Comparison of ENCODE assay signal across 12 cellular contexts in genomic region chr3:187987919-187988318, GRCh38.
DNase-seq lines count a peak whose midpoint lies in the region; ATAC-seq and TF ChIP-seq lines count a peak whose summit lies in the region.
"Had no signal": no experiment of that assay in that cellular context is flagged by ENCODE, and none has a peak within 500 bp of the region (broad histone marks: within the 10 kb centered on the region; RNA-seq: fewer than 3 reads in every experiment).

No MANE protein-coding gene starts in this region.

- H3K9me3 ChIP-seq in T-helper 17 cell (ENCODE audit: control insufficient read depth, low read length, poor library complexity, severe bottlenecking) = no peaks in the 10 kb centered on the region
- H3K9me3 ChIP-seq: ascending aorta, gastrocnemius medialis, sigmoid colon had no signal

- DNase-seq in T-helper 17 cell (peak in 2 of 3 donors; percentile 11 to 31), activated T-cell treated with anti-CD3 and anti-CD28 coated beads for 24 hours (ENCODE audit: low read depth) (peak; percentile 45), head of caudate nucleus (peak in 23 of 42 donors; percentile 10 to 68 (median 29)), G401 (ENCODE audit: low spot score) (no peak), foreskin keratinocyte (no peak)
- peak; percentile 67 to 75 for DNase-seq in stimulated activated CD8-positive, alpha-beta memory T cell treated with anti-CD3 and anti-CD28 coated beads, Interleukin-7, amount 100 ng/mL, for 4 hours (ENCODE audit: low read depth in 2 of 2)
- DNase-seq: gastrocnemius medialis, NCI-H226, sigmoid colon had no signal

- peak overlapping the region; percentile 70 for H3K4me3 Mint-ChIP-seq in T-helper 17 cell
- H3K4me3 Mint-ChIP-seq: nephron had no signal

- no peaks in the 10 kb centered on the region for H3K36me3 Mint-ChIP-seq in T-helper 17 cell (ENCODE audit: low read depth)

- ATAC-seq in T-helper 17 cell = peak; percentile 89
- no peak for ATAC-seq in GM21737 (IDR thresholded peaks at IDR 0.05; ENCODE audit: unreplicated experiment)
- ATAC-seq in foreskin keratinocyte = no peak
- ATAC-seq: gastrocnemius medialis had no signal

- in situ Hi-C loops in G401 (cut with HindIII; ENCODE audit: low sequenced_read_pairs) = no loop called here

- H3K4me1 ChIP-seq in foreskin keratinocyte = peaks cover 15% of the 10 kb centered on the region
- H3K4me1 ChIP-seq: ascending aorta, sigmoid colon had no signal

- no peaks in the 10 kb centered on the region for H3K27me3 ChIP-seq in foreskin keratinocyte
- H3K27me3 ChIP-seq: ascending aorta, gastrocnemius medialis, sigmoid colon had no signal

- intact Hi-C loops in head of caudate nucleus (cut with DNase I) = no loop called here

- no peaks in the 10 kb centered on the region for H3K27me3 Mint-ChIP-seq in T-helper 17 cell

- H3K27ac Mint-ChIP-seq in T-helper 17 cell = peak overlapping the region; percentile 62
- H3K27ac Mint-ChIP-seq: nephron had no signal

- H3K4me1 Mint-ChIP-seq in T-helper 17 cell = peaks cover 21% of the 10 kb centered on the region

- no peak for TF ChIP-seq CTCF in foreskin keratinocyte (conservative IDR thresholded peaks at IDR 0.05)

- H3K27ac ChIP-seq in foreskin keratinocyte = no peak overlapping the region
- H3K27ac ChIP-seq: ascending aorta, sigmoid colon had no signal

Comparison
In these comparisons a context has a peak if more than half of its experiments do, and no peak if none do; other contexts are left out.
1. DNase-seq: peak in T-helper 17 cell (2 of 3), activated T-cell treated with anti-CD3 and anti-CD28 coated beads for 24 hours (single experiment), head of caudate nucleus (23 of 42) and stimulated activated CD8-positive, alpha-beta memory T cell treated with anti-CD3 and anti-CD28 coated beads, Interleukin-7, amount 100 ng/mL, for 4 hours (2 of 2); none in G401 (single experiment) and foreskin keratinocyte (0 of 2).